5 cellular contexts compared by ENCODE assay signal in genomic region chr13:19189368-19189767, GRCh38. TPM values are rescaled to one million over a fixed set of nuclear protein-coding genes. Genes with fewer than 3 reads are reported as not detected.
"Had no signal": no experiment of that assay in that cellular context is flagged by ENCODE, and none has a peak within 500 bp of the region (broad histone marks: within the 10 kb centered on the region; RNA-seq: fewer than 3 reads in every experiment).

No MANE protein-coding gene starts in this region.

RNA-seq across cellular contexts. Expression of gene TUBA3C, which starts 7.7 kb away (rescaled TPM):
- total RNA-seq: GM23338, H1, H9, HT-29, IMR-90 had no signal
